ENCODE assay signal across 17 cellular contexts in the genomic region with DNA sequence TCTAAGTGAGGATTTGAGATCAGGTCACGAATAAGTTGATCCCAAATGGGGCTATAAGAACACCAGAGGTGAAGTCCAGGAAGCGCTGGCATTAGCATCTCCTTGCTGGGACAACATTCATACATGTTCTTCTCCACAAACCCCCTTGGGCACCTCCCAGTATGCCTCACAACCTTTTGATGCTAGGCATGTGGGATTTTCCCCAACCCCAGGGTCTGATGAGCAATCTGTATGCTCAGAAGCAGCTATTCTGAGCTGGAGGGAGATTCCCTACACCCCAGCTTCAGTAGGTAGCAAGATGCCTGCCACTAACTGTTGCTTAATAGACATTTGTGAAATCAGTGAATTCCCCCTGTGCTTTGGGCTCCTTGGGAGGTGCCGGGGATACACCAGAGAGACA. TPM values are rescaled to one million over a fixed set of nuclear protein-coding genes. Genes with fewer than 3 reads are reported as not detected.
DNase-seq lines count a peak whose midpoint lies in the region; ATAC-seq, FAIRE-seq and TF ChIP-seq lines count a peak whose summit lies in the region.
"Had no signal": no experiment of that assay in that cellular context is flagged by ENCODE, and none has a peak within 500 bp of the region (broad histone marks: within the 10 kb centered on the region; RNA-seq: fewer than 3 reads in every experiment).

No MANE protein-coding gene starts in this region.

- WGBS in esophagus muscularis mucosa, result 91% methylated on average over 3 of the region's 3 CpGs

- peak; percentile 61 for DNase-seq in stimulated activated CD4-positive, alpha-beta T cell treated with anti-CD3 and anti-CD28 coated beads, Interleukin-15, amount 100 ng/mL, for 24 hours
- DNase-seq in stimulated activated CD4-positive, alpha-beta T cell treated with anti-CD3 and anti-CD28 coated beads, Interleukin-12 subunit alpha, Interleukin-12 subunit beta, amount 100 ng/mL, for 4 hours, result no peak
- DNase-seq in keratinocyte (ENCODE audit: low read depth, low spot score) (peak; percentile 26), gastrocnemius medialis (no peak), esophagus muscularis mucosa (ENCODE audit: extremely low spot score) (no peak), Right ventricle myocardium inferior (ENCODE audit: missing footprints) (no peak)
- DNase-seq: AML-193; dermis blood vessel endothelial cell; esophagus squamous epithelium; naive thymus-derived CD4-positive, alpha-beta T cell; NCI-H2171 treated with DMSO at 0.1 percent for 48 hours had no signal

- TF ChIP-seq EP300 in esophagus muscularis mucosa (IDR thresholded peaks at IDR 0.05), result no peak

- dilution Hi-C loops in keratinocyte (cut with MboI; ENCODE audit: extremely low pct_ligation_motif_present, low sequenced_read_pairs), result no loop called here

- H3K27me3 ChIP-seq in keratinocyte (ENCODE audit: control insufficient read depth, extremely low read depth, insufficient read depth, low read length) (no peaks in the 10 kb centered on the region), gastrocnemius medialis (no peaks in the 10 kb centered on the region), esophagus muscularis mucosa (peaks cover 0 to 14% (median 0%) of the 10 kb centered on the region in 4 donors)
- H3K27me3 ChIP-seq: esophagus squamous epithelium had no signal

- peak overlapping the region; percentile 34 for H3K4me2 ChIP-seq in keratinocyte (ENCODE audit: control insufficient read depth, extremely low read depth, insufficient read depth, low read depth, low read length)

- intact Hi-C loops in gastrocnemius medialis (cut with DNase I; ENCODE audit: low total_unique reads), result no loop called here
- intact Hi-C loops in esophagus muscularis mucosa (cut with DNase I), result no loop called here
- intact Hi-C loops in Right ventricle myocardium inferior (cut with DNase I), result no loop called here

- H3K27ac ChIP-seq in keratinocyte (ENCODE audit: control insufficient read depth, insufficient read depth, low read length) (no peak overlapping the region), gastrocnemius medialis (no peak overlapping the region), esophagus muscularis mucosa (replicated peaks in 1 of 4) (no peak overlapping the region)
- H3K27ac ChIP-seq: esophagus squamous epithelium had no signal

- H3K4me3 ChIP-seq in keratinocyte (ENCODE audit: control insufficient read depth in 2 of 3, extremely low read depth in 1 of 3, insufficient read depth in 2 of 3, low read depth in 1 of 3, low read length in 3 of 3) (no peak overlapping the region), gastrocnemius medialis (no peak overlapping the region), esophagus muscularis mucosa (no peak overlapping the region)
- H3K4me3 ChIP-seq: esophagus squamous epithelium had no signal

- ATAC-seq in HG03280 (IDR thresholded peaks at IDR 0.05; ENCODE audit: unreplicated experiment) (peak; percentile 46), gastrocnemius medialis (no peak), Right ventricle myocardium inferior (no peak)
- ATAC-seq: naive thymus-derived CD4-positive, alpha-beta T cell had no signal

- H4K20me1 ChIP-seq in keratinocyte (ENCODE audit: control insufficient read depth, extremely low read depth, insufficient read depth, low read length), result peaks cover 2% of the 10 kb centered on the region

- peaks cover 11% of the 10 kb centered on the region for H3K4me1 ChIP-seq in keratinocyte (ENCODE audit: control insufficient read depth, extremely low read depth, insufficient read depth, low read length)
- no peaks in the 10 kb centered on the region for H3K4me1 ChIP-seq in gastrocnemius medialis
- H3K4me1 ChIP-seq in esophagus muscularis mucosa, result no peaks in the 10 kb centered on the region
- H3K4me1 ChIP-seq: esophagus squamous epithelium had no signal

- TF ChIP-seq POLR2A in gastrocnemius medialis (IDR thresholded peaks at IDR 0.05) (no peak), esophagus muscularis mucosa (IDR thresholded peaks at IDR 0.05; ENCODE audit: low read depth) (no peak)

- TF ChIP-seq CTCF in keratinocyte (optimal IDR thresholded peaks at IDR 0.05 in 1 of 3, IDR thresholded peaks at IDR 0.05 in 1 of 3, conservative IDR thresholded peaks at IDR 0.05 in 1 of 3; ENCODE audit: extremely low read depth in 1 of 3, insufficient read depth in 2 of 3, low read length in 3 of 3) (no peak), gastrocnemius medialis (IDR thresholded peaks at IDR 0.05 in 4 of 5, conservative IDR thresholded peaks at IDR 0.05 in 1 of 5) (no peak), esophagus muscularis mucosa (IDR thresholded peaks at IDR 0.05) (no peak)

- no peak for FAIRE-seq in keratinocyte (lab: Jason Lieb, UNC)
- FAIRE-seq: RCC 7860 had no signal

- H3K9me3 ChIP-seq in keratinocyte (ENCODE audit: control insufficient read depth, low read depth, low read length), result no peaks in the 10 kb centered on the region
- no peaks in the 10 kb centered on the region for H3K9me3 ChIP-seq in gastrocnemius medialis
- no peaks in the 10 kb centered on the region for H3K9me3 ChIP-seq in esophagus muscularis mucosa
- H3K9me3 ChIP-seq: esophagus squamous epithelium had no signal

- H3K9me1 ChIP-seq in keratinocyte (ENCODE audit: control insufficient read depth, extremely low read depth, insufficient read depth, low read length), result no peaks in the 10 kb centered on the region

- H3K9ac ChIP-seq in keratinocyte (ENCODE audit: control insufficient read depth, extremely low read depth, insufficient read depth, low read length), result peak overlapping the region; percentile 13

- H3K36me3 ChIP-seq in keratinocyte (ENCODE audit: control insufficient read depth in 2 of 2, extremely low read depth in 1 of 2, insufficient read depth in 2 of 2, low read length in 2 of 2), result peaks cover 3 to 6% of the 10 kb centered on the region in 2 experiments
- H3K36me3 ChIP-seq in gastrocnemius medialis, result no peaks in the 10 kb centered on the region
- H3K36me3 ChIP-seq in esophagus muscularis mucosa, result no peaks in the 10 kb centered on the region

- in situ Hi-C loops in gastrocnemius medialis (cut with MboI; ENCODE audit: low sequenced_read_pairs in 4 of 4), result no loop called here

- no peaks in the 10 kb centered on the region for H3K79me2 ChIP-seq in keratinocyte (ENCODE audit: control insufficient read depth, insufficient read depth, low read length)

- H2AFZ ChIP-seq in keratinocyte (ENCODE audit: control insufficient read depth, low read length), result no peak overlapping the region

RNA-seq across cellular contexts. Expression of a gene that starts 32.2 kb away (rescaled TPM):
- 9.4 to 24.8 TPM (median 9.8 TPM) in 3 replicates for polyA plus RNA-seq in keratinocyte
- polyA plus RNA-seq in keratinocyte (2011; ENCODE audit: low read depth), result 1.8 TPM
- 6.5 and 7.4 TPM in 2 replicates for polyA plus RNA-seq in keratinocyte (2011; cell fraction: cytosol; rRNA removed)
- polyA plus RNA-seq in keratinocyte (2011; cell fraction: nucleus; rRNA removed), result 31.8 and 35.2 TPM in 2 replicates
- polyA plus RNA-seq in keratinocyte (2012; ENCODE audit: low replicate concordance), result 6.9 and 7.3 TPM in 2 replicates
- polyA minus RNA-seq in keratinocyte, result 9.0 to 21.9 TPM (median 9.9 TPM) in 3 replicates
- polyA minus RNA-seq in keratinocyte (2011; cell fraction: cytosol; rRNA and poly(A)+ RNA removed), result 6.5 TPM
- 15.0 and 21.8 TPM in 2 replicates for polyA minus RNA-seq in keratinocyte (2011; cell fraction: nucleus; rRNA and poly(A)+ RNA removed)
- total RNA-seq in gastrocnemius medialis (not detected), esophagus muscularis mucosa (not detected), Right ventricle myocardium inferior (not detected)
- total RNA-seq: dermis blood vessel endothelial cell; G401; lung microvascular endothelial cell; naive thymus-derived CD4-positive, alpha-beta T cell; skeletal muscle tissue had no signal
- polyA plus RNA-seq: IgD-negative memory B cell; naive thymus-derived CD4-positive, alpha-beta T cell had no signal

Comparison
In these comparisons a context has a peak if more than half of its experiments do, and no peak if none do; other contexts are left out.
1. DNase-seq: peak in stimulated activated CD4-positive, alpha-beta T cell treated with anti-CD3 and anti-CD28 coated beads, Interleukin-15, amount 100 ng/mL, for 24 hours (single experiment) and keratinocyte (single experiment); none in stimulated activated CD4-positive, alpha-beta T cell treated with anti-CD3 and anti-CD28 coated beads, Interleukin-12 subunit alpha, Interleukin-12 subunit beta, amount 100 ng/mL, for 4 hours (single experiment), gastrocnemius medialis (0 of 2), esophagus muscularis mucosa (single experiment) and Right ventricle myocardium inferior (single experiment).